Comparison of ENCODE assay signal across 18 cellular contexts in the genomic region with DNA sequence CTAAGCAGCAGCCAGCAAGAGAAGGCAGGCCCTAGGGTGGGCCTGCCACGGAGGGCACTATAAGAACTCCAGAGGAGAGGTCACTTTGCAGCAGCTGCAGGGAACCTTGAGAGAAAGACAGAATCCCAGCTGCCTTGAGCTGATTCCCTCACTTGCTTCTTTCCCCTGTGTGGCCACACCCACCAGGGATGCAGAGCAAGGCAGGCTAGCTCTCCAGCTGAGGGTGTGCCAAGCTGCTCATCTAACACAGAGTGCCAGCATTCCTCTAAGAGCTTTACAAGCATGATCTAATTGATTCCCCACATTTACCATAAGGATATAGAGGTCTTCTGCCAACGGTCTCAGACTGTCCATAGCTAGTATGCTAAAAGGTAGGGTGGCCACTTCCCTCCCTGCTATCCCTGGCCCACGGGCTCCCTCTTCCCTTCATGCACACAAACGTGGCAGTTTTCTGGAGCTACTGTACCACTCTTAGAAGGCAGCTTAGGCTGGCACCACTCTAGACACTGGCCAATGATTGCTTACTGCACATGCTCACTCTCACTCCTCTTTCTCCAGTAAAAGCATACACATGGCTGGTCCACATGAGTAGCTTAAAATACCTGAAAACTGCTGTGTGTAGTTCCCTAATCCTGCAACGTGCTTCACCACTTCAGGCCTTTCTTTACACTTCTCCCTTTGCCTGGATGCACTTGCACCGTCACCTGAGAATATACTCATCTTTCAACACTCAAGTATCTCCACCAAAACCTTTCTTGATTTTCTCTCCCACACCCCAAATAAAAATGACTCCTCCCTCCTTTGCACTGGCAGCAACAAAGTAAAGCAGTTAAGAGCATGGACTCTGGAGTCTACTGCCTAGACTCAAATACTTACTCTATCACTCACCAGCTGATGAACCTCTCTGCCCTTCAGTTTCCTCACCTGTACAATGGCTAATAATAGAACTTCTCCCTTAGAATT. TPM values are rescaled to one million over a fixed set of nuclear protein-coding genes. Genes with fewer than 3 reads are reported as not detected.
DNase-seq lines count a peak whose midpoint lies in the region; ATAC-seq and TF ChIP-seq lines count a peak whose summit lies in the region.
"Had no signal": no experiment of that assay in that cellular context is flagged by ENCODE, and none has a peak within 500 bp of the region (broad histone marks: within the 10 kb centered on the region; RNA-seq: fewer than 3 reads in every experiment).

No MANE protein-coding gene starts in this region.

- no peaks in the 10 kb centered on the region for H3K9me3 ChIP-seq in MG63
- no peaks in the 10 kb centered on the region for H3K9me3 ChIP-seq in colonic mucosa
- no peaks in the 10 kb centered on the region for H3K9me3 ChIP-seq in esophagus muscularis mucosa
- H3K9me3 ChIP-seq: Caco-2, prostate gland had no signal

- H3K4me3 ChIP-seq in MG63 (no peak overlapping the region), colonic mucosa (no peak overlapping the region), esophagus muscularis mucosa (no peak overlapping the region)
- H3K4me3 ChIP-seq: prostate gland had no signal

- 80% methylated on average over 6 of the region's 6 CpGs for WGBS in esophagus muscularis mucosa

- no peak for TF ChIP-seq EP300 in esophagus muscularis mucosa (IDR thresholded peaks at IDR 0.05)

- TF ChIP-seq CTCF in colonic mucosa (IDR thresholded peaks at IDR 0.05) (no peak), esophagus muscularis mucosa (IDR thresholded peaks at IDR 0.05) (no peak)

- H3K27ac ChIP-seq in colonic mucosa (peak overlapping the region; percentile 22), esophagus muscularis mucosa (replicated peaks in 1 of 4) (no peak overlapping the region)
- H3K27ac ChIP-seq: foreskin keratinocyte, prostate gland had no signal

- no peak for TF ChIP-seq POLR2A in esophagus muscularis mucosa (IDR thresholded peaks at IDR 0.05; ENCODE audit: low read depth)

- intact Hi-C loops in colonic mucosa (cut with DNase I) = no loop called here
- intact Hi-C loops in esophagus muscularis mucosa (cut with DNase I) = no loop called here

- peak overlapping the region in 1 of 2 donors; percentile 28 for H3K9ac ChIP-seq in colonic mucosa (ENCODE audit: low read depth in 2 of 2, low read length in 2 of 2)

- DNase-seq in DMS153 (lab: John Stamatoyannopoulos, UW) (peak; percentile 47), MG63 (peak; percentile 64), colonic mucosa (peak; percentile 80), myocyte (ENCODE audit: low read depth) (peak; percentile 43), esophagus muscularis mucosa (ENCODE audit: extremely low spot score) (no peak), germinal center (ENCODE audit: low spot score) (no peak)
- DNase-seq in activated CD8-positive, alpha-beta memory T cell treated with anti-CD3 and anti-CD28 coated beads, Interleukin-2, amount 50 U/mL, for 48 hours = no peak
- DNase-seq: activated effector memory CD4-positive, alpha-beta T cell treated with anti-CD3 and anti-CD28 coated beads, Interleukin-2, amount 50 U/mL, for 16 hours; Caco-2; foreskin keratinocyte; GF-D8; Kasumi-1; kidney; NCI-H2171 treated with DMSO at 0.1 percent for 48 hours; NK-92 treated with Interleukin-12 subunit alpha and Interleukin-12 subunit beta, amount 100 ng/mL, for 24 hours; stimulated activated CD4-positive, alpha-beta T cell treated with anti-CD3 and anti-CD28 coated beads, Interleukin-4, amount 100 ng/mL, for 1 hour had no signal

- H3K27me3 ChIP-seq in MG63 = no peaks in the 10 kb centered on the region
- H3K27me3 ChIP-seq in colonic mucosa = no peaks in the 10 kb centered on the region
- H3K27me3 ChIP-seq in esophagus muscularis mucosa = no peaks in the 10 kb centered on the region
- H3K27me3 ChIP-seq: foreskin keratinocyte had no signal

- ATAC-seq in HG02798 (IDR thresholded peaks at IDR 0.05; ENCODE audit: poor library complexity, unreplicated experiment) = no peak
- ATAC-seq: foreskin keratinocyte had no signal

- H3K36me3 ChIP-seq in MG63 (no peaks in the 10 kb centered on the region; the same call in 1 of the 2 replicates), colonic mucosa (no peaks in the 10 kb centered on the region), esophagus muscularis mucosa (no peaks in the 10 kb centered on the region)
- H3K36me3 ChIP-seq: prostate gland had no signal

- H3K4me1 ChIP-seq in colonic mucosa = peaks cover 20% of the 10 kb centered on the region
- H3K4me1 ChIP-seq in esophagus muscularis mucosa = peaks cover 0 to 17% (median 9%) of the 10 kb centered on the region in 4 donors

RNA-seq across cellular contexts. Expression of a gene that starts 57.7 kb away (rescaled TPM):
- total RNA-seq in MG63 (2014; rRNA removed; shearing (Covaris generic); ENCODE audit: low replicate concordance) = 15.6 and 36.4 TPM in 2 replicates
- total RNA-seq in colonic mucosa (10 to 100 TPM; 30.6 to 51.5 TPM), myocyte (18.1 and 20.8 TPM in 2 replicates), esophagus muscularis mucosa (10 to 100 TPM; 24.0 to 34.6 (median 30.4) TPM)
- 44.6 TPM for polyA plus RNA-seq in myocyte (2012)

Comparison
In these comparisons a context has a peak if more than half of its experiments do, and no peak if none do; other contexts are left out.
1. DNase-seq: peak in DMS153 (single experiment), MG63 (single experiment), colonic mucosa (single experiment) and myocyte (single experiment); none in esophagus muscularis mucosa (single experiment), activated CD8-positive, alpha-beta memory T cell treated with anti-CD3 and anti-CD28 coated beads, Interleukin-2, amount 50 U/mL, for 48 hours (single experiment) and germinal center (single experiment).